In genomic region chr7:100015232-100016208, GRCh38 we compare ENCODE assay signal across 8 cellular contexts. TPM values are rescaled to one million over a fixed set of nuclear protein-coding genes. Genes with fewer than 3 reads are reported as not detected.
DNase-seq lines count a peak whose midpoint lies in the region; ATAC-seq and TF ChIP-seq lines count a peak whose summit lies in the region.

ZKSCAN1 (plus strand) TSS chr7:100015596; CDS start chr7:100023507, 7,911 bp downstream.

- H3K36me3 Mint-ChIP-seq in activated CD4-positive, alpha-beta T cell treated with anti-CD3 and anti-CD28 coated beads for 36 hours (ENCODE audit: low read depth): peaks cover 23% of the 10 kb centered on the region
- no peaks in the 10 kb centered on the region for H3K36me3 Mint-ChIP-seq in chondrocyte (ENCODE audit: low read depth)

- POLR2A ChIA-PET in activated CD4-positive, alpha-beta T cell treated with anti-CD3 and anti-CD28 coated beads for 36 hours (lab: Charles Lee): no interaction called here

- CTCF ChIA-PET in activated CD4-positive, alpha-beta T cell treated with anti-CD3 and anti-CD28 coated beads for 36 hours (lab: Charles Lee): interaction anchor here (0.6 to 3.3 kb wide), 7 partner anchors 9 to 97 kb away, joined by 3 to 14 read pairs (median 4); partner anchors contain the start of genes GJC3, TRIM4 and ZSCAN21

- TF ChIP-seq CTCF in chondrocyte (IDR thresholded peaks at IDR 0.05): no peak

- TF ChIP-seq POLR2A in GM19099 (IDR thresholded peaks at IDR 0.05; ENCODE audit: extremely low read depth, insufficient read length, low read depth): peak; percentile 92

- DNase-seq in Ammon's horn (ENCODE audit: low spot score) (peak; percentile 96), NCI-H460 (ENCODE audit: extremely low read depth, low read depth) (peak; percentile 93), chondrocyte (ENCODE audit: low spot score) (no peak), kidney glomerular epithelial cell (lab: John Stamatoyannopoulos, UW) (peak; percentile 76)
- DNase-seq in activated CD4-positive, alpha-beta T cell treated with anti-CD3 and anti-CD28 coated beads for 36 hours: peak; percentile 92
- peak; percentile 73 to 79 for DNase-seq in stimulated activated CD4-positive, alpha-beta T cell treated with anti-CD3 and anti-CD28 coated beads, Interleukin-15, amount 100 ng/mL, for 48 hours (ENCODE audit: low read depth in 2 of 2)

- intact Hi-C loops in activated CD4-positive, alpha-beta T cell treated with anti-CD3 and anti-CD28 coated beads for 36 hours (cut with DNase I, micrococcal nuclease): loop anchor here (1.0 to 10.0 kb wide), 17 partner anchors 11 to 607 kb away; partner anchors contain the start of genes ZNF3 (in 2 of the 2), AP4M1 (in 1 of the 2), BUD31 (in 1 of the 2) and COPS6 (in 1 of the 2)

- H3K4me1 Mint-ChIP-seq in activated CD4-positive, alpha-beta T cell treated with anti-CD3 and anti-CD28 coated beads for 36 hours: peaks cover 53% of the 10 kb centered on the region
- peaks cover 31% of the 10 kb centered on the region for H3K4me1 Mint-ChIP-seq in chondrocyte (ENCODE audit: low read depth)

- peak within 1 kb of the TSS; percentile 96 for H3K27ac Mint-ChIP-seq in activated CD4-positive, alpha-beta T cell treated with anti-CD3 and anti-CD28 coated beads for 36 hours
- H3K27ac Mint-ChIP-seq in chondrocyte (ENCODE audit: unreplicated experiment): peak within 1 kb of the TSS; percentile 84

- H3K27me3 Mint-ChIP-seq in activated CD4-positive, alpha-beta T cell treated with anti-CD3 and anti-CD28 coated beads for 36 hours: no peaks in the 10 kb centered on the region
- peaks cover 6% of the 10 kb centered on the region for H3K27me3 Mint-ChIP-seq in chondrocyte (ENCODE audit: low read depth)

- ATAC-seq in HG03432 (IDR thresholded peaks at IDR 0.05; ENCODE audit: unreplicated experiment): peak; percentile 92
- peak; percentile 87 for ATAC-seq in activated CD4-positive, alpha-beta T cell treated with anti-CD3 and anti-CD28 coated beads for 36 hours

- peak within 1 kb of the TSS; percentile 94 for H3K4me3 Mint-ChIP-seq in activated CD4-positive, alpha-beta T cell treated with anti-CD3 and anti-CD28 coated beads for 36 hours
- peak within 1 kb of the TSS; percentile 91 for H3K4me3 Mint-ChIP-seq in chondrocyte (ENCODE audit: unreplicated experiment)

- no peaks in the 10 kb centered on the region for H3K9me3 Mint-ChIP-seq in activated CD4-positive, alpha-beta T cell treated with anti-CD3 and anti-CD28 coated beads for 36 hours (ENCODE audit: low read depth)
- no peaks in the 10 kb centered on the region for H3K9me3 Mint-ChIP-seq in chondrocyte (ENCODE audit: low read depth)

RNA-seq across cellular contexts. Expression of gene ZKSCAN1, which starts in this region (rescaled TPM):
- 16.1 and 19.9 TPM in 2 replicates for total RNA-seq in NCI-H460 (2014; rRNA removed; shearing (Covaris generic))
- 11.2 and 16.5 TPM in 2 replicates for polyA plus RNA-seq in NCI-H460 (2014; cell fraction: nucleus; rRNA removed)
- 10 to 100 TPM; 45.2 to 62.9 TPM for total RNA-seq in activated CD4-positive, alpha-beta T cell treated with anti-CD3 and anti-CD28 coated beads for 36 hours
- total RNA-seq in chondrocyte: 61.5 to 72.1 TPM (median 62.3 TPM) in 3 replicates
